1 cellular context compared by ENCODE assay signal in the genomic region with DNA sequence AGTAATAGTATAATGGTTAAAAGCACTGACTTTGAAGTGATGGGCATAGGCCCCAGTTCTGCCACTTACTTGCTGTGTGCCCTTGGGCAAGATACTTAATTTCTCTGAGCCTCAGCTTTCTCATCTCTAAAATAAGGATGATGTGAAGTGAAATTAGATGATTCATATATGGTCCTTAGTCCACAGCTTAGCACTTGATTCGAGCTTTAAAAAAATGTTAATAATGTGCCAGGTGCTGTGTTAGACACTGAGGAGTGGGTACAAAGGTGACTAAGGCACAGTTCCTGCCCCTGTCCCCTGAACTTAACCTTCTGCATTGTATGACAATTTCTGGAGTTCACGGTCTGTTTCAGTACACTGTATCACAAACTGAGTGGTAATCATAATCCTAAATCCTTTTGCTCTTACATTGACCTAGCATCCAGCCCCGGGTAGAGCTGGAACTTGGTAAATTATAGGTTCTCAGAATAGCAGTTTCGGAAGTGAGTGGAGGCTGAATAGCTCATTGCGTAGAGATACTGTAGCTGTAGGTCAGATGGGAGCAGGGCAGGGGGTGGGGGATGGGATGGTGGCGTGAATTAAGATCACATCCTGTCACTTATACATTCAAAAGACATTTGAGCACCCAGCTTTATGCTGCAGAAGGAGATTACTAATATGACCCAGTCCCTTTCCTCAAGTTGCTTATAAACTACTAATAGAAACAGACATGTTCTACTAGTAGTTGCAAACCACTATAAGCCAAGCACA.
TF ChIP-seq lines count a peak whose summit lies in the region.

No MANE protein-coding gene starts in this region.

TF ChIP-seq in SK-N-SH treated with all-trans-retinoic acid at 6 μM for 48 hours, 23 proteins besides CTCF, POLR2A, EP300 and RAD21 (continued from another document):
- TF ChIP-seq, protein P1, sequence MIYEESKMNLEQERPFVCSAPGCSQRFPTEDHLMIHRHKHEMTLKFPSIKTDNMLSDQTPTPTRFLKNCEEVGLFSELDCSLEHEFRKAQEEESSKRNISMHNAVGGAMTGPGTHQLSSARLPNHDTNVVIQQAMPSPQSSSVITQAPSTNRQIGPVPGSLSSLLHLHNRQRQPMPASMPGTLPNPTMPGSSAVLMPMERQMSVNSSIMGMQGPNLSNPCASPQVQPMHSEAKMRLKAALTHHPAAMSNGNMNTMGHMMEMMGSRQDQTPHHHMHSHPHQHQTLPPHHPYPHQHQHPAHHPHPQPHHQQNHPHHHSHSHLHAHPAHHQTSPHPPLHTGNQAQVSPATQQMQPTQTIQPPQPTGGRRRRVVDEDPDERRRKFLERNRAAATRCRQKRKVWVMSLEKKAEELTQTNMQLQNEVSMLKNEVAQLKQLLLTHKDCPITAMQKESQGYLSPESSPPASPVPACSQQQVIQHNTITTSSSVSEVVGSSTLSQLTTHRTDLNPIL (CRISPR knock-in tag; IDR thresholded peaks at IDR 0.05; ENCODE audit: low read depth): no peak
TF ChIP-seq in SK-N-SH treated with all-trans-retinoic acid at 6 μM for 48 hours: peak in this region for 0.
